In the genomic region with DNA sequence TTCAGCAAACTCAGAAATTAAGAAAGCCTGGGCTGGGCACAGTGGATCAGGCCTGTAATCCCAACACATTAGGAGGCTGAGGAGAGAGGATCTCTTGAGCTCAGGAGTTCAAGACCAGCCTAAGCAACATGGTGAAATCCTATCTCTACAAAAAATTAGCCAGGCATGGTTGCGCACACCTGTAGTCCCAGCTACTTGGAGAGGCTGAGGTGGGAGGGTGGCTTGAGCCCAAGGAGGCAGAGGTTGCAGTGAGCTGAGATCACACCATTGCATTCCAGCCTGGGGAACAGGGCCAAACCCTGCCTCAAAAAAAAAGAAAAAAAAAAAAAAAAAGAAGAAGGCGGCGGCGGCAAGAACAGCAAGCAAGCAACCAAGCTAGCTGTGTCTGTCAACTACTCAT, we compare ENCODE assay signal across 18 cellular contexts. TPM values are rescaled to one million over a fixed set of nuclear protein-coding genes. Genes with fewer than 3 reads are reported as not detected.
DNase-seq lines count a peak whose midpoint lies in the region; FAIRE-seq and TF ChIP-seq lines count a peak whose summit lies in the region.
"Had no signal": no experiment of that assay in that cellular context is flagged by ENCODE, and none has a peak within 500 bp of the region (broad histone marks: within the 10 kb centered on the region; RNA-seq: fewer than 3 reads in every experiment).

No MANE protein-coding gene starts in this region.

- H3K56ac ChIP-seq in mesendoderm (ENCODE audit: low read length): no peak overlapping the region

- DNase-seq in NCI-H226: peak; percentile 44
- DNase-seq in endothelial cell of umbilical vein (ENCODE audit: low read depth, low spot score): no peak
- DNase-seq in mesendoderm: peak; percentile 51
- no peak for DNase-seq in DMS79 treated with DMSO at 0.1 percent for 48 hours (lab: John Stamatoyannopoulos, UW)
- DNase-seq in SW480 (ENCODE audit: low spot score): no peak
- DNase-seq in effector CD4-positive, alpha-beta T cell: no peak
- no peak for DNase-seq in NCI-H1092 treated with DMSO at 0.1 percent for 48 hours (lab: John Stamatoyannopoulos, UW)
- DNase-seq: BE2C; CD4-positive, alpha-beta memory T cell; COR-L47; DMS153; DND-41; GM23248; H9 had no signal

- POLR2A ChIA-PET in endothelial cell of umbilical vein (lab: Charles Lee): no interaction called here

- no peak overlapping the region for H2AK5ac ChIP-seq in mesendoderm (ENCODE audit: low read length)

- no TSS peak for BruUV-seq in endothelial cell of umbilical vein (replicated peaks; lab: Mats Ljungman, UMichigan)

- H3K9ac ChIP-seq in endothelial cell of umbilical vein (replicated peaks; ENCODE audit: extremely low read depth, insufficient read depth, low read length) (no peak overlapping the region), mesendoderm (ENCODE audit: low read length) (no peak overlapping the region)
- H3K9ac ChIP-seq: GM23248 had no signal

- peak; percentile 8 for FAIRE-seq in endothelial cell of umbilical vein (lab: Jason Lieb, UNC)
- FAIRE-seq: A549, D721Med, HTR-8/SVneo had no signal

- CTCF ChIA-PET in endothelial cell of umbilical vein (lab: Charles Lee): interaction anchor here (0.6 to 2.0 kb wide), 4 partner anchors 8 to 21 kb away, joined by 3 to 8 read pairs (median 3); no protein-coding TSS in a partner anchor

- H2BK5ac ChIP-seq in mesendoderm (ENCODE audit: low read length): no peak overlapping the region

- peaks cover 3% of the 10 kb centered on the region for H3K4me1 ChIP-seq in endothelial cell of umbilical vein (ENCODE audit: control insufficient read depth, extremely low read depth, insufficient read depth, low read length)
- H3K4me1 ChIP-seq in mesendoderm (ENCODE audit: control insufficient read depth, low read depth, low read length): no peaks in the 10 kb centered on the region
- H3K4me1 ChIP-seq: A549, BE2C had no signal

- H3K4ac ChIP-seq in mesendoderm (ENCODE audit: low read depth, low read length): no peak overlapping the region

- H3K27ac ChIP-seq in endothelial cell of umbilical vein (ENCODE audit: insufficient read depth, low read depth, low read length) (no peak overlapping the region), mesendoderm (ENCODE audit: low read depth, low read length) (no peak overlapping the region)
- H3K27ac ChIP-seq: A549, C4-2B, GM23248 had no signal

- H4K20me1 ChIP-seq in endothelial cell of umbilical vein (replicated peaks; ENCODE audit: control insufficient read depth, extremely low read depth, insufficient read depth, low read length): no peaks in the 10 kb centered on the region

- H2BK15ac ChIP-seq in mesendoderm (replicated peaks; ENCODE audit: low read depth): no peak overlapping the region

- no peak overlapping the region for H3K23ac ChIP-seq in mesendoderm (ENCODE audit: low read length)

- H3K27me3 ChIP-seq in endothelial cell of umbilical vein (ENCODE audit: control insufficient read depth in 2 of 2, insufficient read depth in 2 of 2, low read length in 2 of 2) (no peaks in the 10 kb centered on the region), mesendoderm (ENCODE audit: insufficient read depth, low read length, poor library complexity) (no peaks in the 10 kb centered on the region)
- H3K27me3 ChIP-seq: BE2C had no signal

- intact Hi-C loops in endothelial cell of umbilical vein (cut with micrococcal nuclease): no loop called here

- no peak overlapping the region for H2AFZ ChIP-seq in endothelial cell of umbilical vein (ENCODE audit: low read depth, low read length)
- H2AFZ ChIP-seq: GM23248 had no signal

- dilution Hi-C loops in endothelial cell of umbilical vein (cut with MboI; ENCODE audit: extremely low pct_ligation_motif_present, low sequenced_read_pairs): no loop called here

- peaks cover 2% of the 10 kb centered on the region for H3K79me1 ChIP-seq in mesendoderm (ENCODE audit: low read length)

- TF ChIP-seq POLR2A in endothelial cell of umbilical vein (IDR thresholded peaks at IDR 0.05; ENCODE audit: low read depth, low read length): no peak

- H3K9me3 ChIP-seq in endothelial cell of umbilical vein (replicated peaks; ENCODE audit: control insufficient read depth, insufficient read depth, low read length): no peaks in the 10 kb centered on the region
- H3K9me3 ChIP-seq: A549, BE2C had no signal

- no CpG with 5 or more reads among the region's 4 CpGs for WGBS in mesendoderm (ENCODE audit: extremely low coverage, insufficient coverage, low lambda C conversion rate)

- H2BK120ac ChIP-seq in mesendoderm (ENCODE audit: low read depth, low read length): no peak overlapping the region

- H4K5ac ChIP-seq in mesendoderm (ENCODE audit: low read length): no peak overlapping the region

- H3K36me3 ChIP-seq in endothelial cell of umbilical vein (ENCODE audit: control insufficient read depth in 2 of 2, extremely low read depth in 1 of 2, insufficient read depth in 2 of 2, low read length in 2 of 2) (no peaks in the 10 kb centered on the region), mesendoderm (ENCODE audit: control insufficient read depth, insufficient read depth, low read length) (no peaks in the 10 kb centered on the region)
- H3K36me3 ChIP-seq: BE2C had no signal

- H4K8ac ChIP-seq in mesendoderm (ENCODE audit: low read depth, low read length): no peak overlapping the region

- no peak for TF ChIP-seq CTCF in endothelial cell of umbilical vein (IDR thresholded peaks at IDR 0.05; ENCODE audit: extremely low read depth in 1 of 2, insufficient read depth in 1 of 2, low read depth in 1 of 2, low read length in 2 of 2)

- H3K4me2 ChIP-seq in endothelial cell of umbilical vein (ENCODE audit: insufficient read depth, low read length): no peak overlapping the region
- H3K4me2 ChIP-seq in mesendoderm (ENCODE audit: low read length): no peak overlapping the region
- H3K4me2 ChIP-seq: A549 had no signal

- H3K79me2 ChIP-seq in endothelial cell of umbilical vein (ENCODE audit: control insufficient read depth, insufficient read depth, low read length) (peaks cover 20% of the 10 kb centered on the region), mesendoderm (ENCODE audit: control insufficient read depth, insufficient read depth, low read length) (peaks cover 2% of the 10 kb centered on the region)

- no peak overlapping the region for H3K18ac ChIP-seq in mesendoderm (ENCODE audit: low read length)

- H3K4me3 ChIP-seq in endothelial cell of umbilical vein (replicated peaks in 1 of 3; ENCODE audit: insufficient read depth in 1 of 3, low read depth in 1 of 3, low read length in 3 of 3): no peak overlapping the region
- no peak overlapping the region for H3K4me3 ChIP-seq in mesendoderm (ENCODE audit: low read length)
- H3K4me3 ChIP-seq: A549, GM23248 had no signal

- no peaks in the 10 kb centered on the region for H3K9me1 ChIP-seq in endothelial cell of umbilical vein (replicated peaks; ENCODE audit: control insufficient read depth, extremely low read depth, insufficient read depth, low read length)

TF ChIP-seq in endothelial cell of umbilical vein, 7 proteins besides CTCF, POLR2A, EP300 and RAD21:
- no peak for TF ChIP-seq MAX (IDR thresholded peaks at IDR 0.05; ENCODE audit: insufficient read depth, insufficient read length)
- no peak for TF ChIP-seq JUN (IDR thresholded peaks at IDR 0.05; ENCODE audit: borderline replicate concordance, insufficient read depth, insufficient read length, low read depth)
- no peak for TF ChIP-seq MYC (IDR thresholded peaks at IDR 0.05; ENCODE audit: low read depth, low read length)
- TF ChIP-seq POLR2AphosphoS5 (IDR thresholded peaks at IDR 0.05; ENCODE audit: insufficient read depth, low read depth, low read length): no peak
- TF ChIP-seq GATA2 (IDR thresholded peaks at IDR 0.05; ENCODE audit: insufficient read depth, insufficient read length, low read depth, low read length): no peak
- TF ChIP-seq EZH2 (IDR thresholded peaks at IDR 0.05; ENCODE audit: borderline replicate concordance, low read depth, low read length, severe bottlenecking): no peak
- TF ChIP-seq FOS (IDR thresholded peaks at IDR 0.05; ENCODE audit: borderline replicate concordance, insufficient read depth, low read length): no peak

RNA-seq across cellular contexts. Expression of gene TSC22D1, which starts 26.7 kb away (rescaled TPM):
- 51.8 and 57.2 TPM in 2 replicates for total RNA-seq in endothelial cell of umbilical vein
- polyA plus RNA-seq in endothelial cell of umbilical vein: 28.0 and 47.7 TPM in 2 replicates
- polyA plus RNA-seq in endothelial cell of umbilical vein (2011; cell fraction: cytosol; rRNA removed): 58.0 and 63.5 TPM in 2 replicates
- 82.7 and 132 TPM in 2 replicates for polyA plus RNA-seq in endothelial cell of umbilical vein (2011; cell fraction: nucleus; rRNA removed)
- 60.8 and 62.4 TPM in 2 replicates for polyA plus RNA-seq in endothelial cell of umbilical vein (2012)
- polyA minus RNA-seq in endothelial cell of umbilical vein: 70.8 and 85.3 TPM in 2 replicates
- 92.0 TPM for polyA minus RNA-seq in endothelial cell of umbilical vein (2011; cell fraction: cytosol; rRNA and poly(A)+ RNA removed)
- 176 and 199 TPM in 2 replicates for polyA minus RNA-seq in endothelial cell of umbilical vein (2011; cell fraction: nucleus; rRNA and poly(A)+ RNA removed)
- 42.9 TPM for polyA plus RNA-seq in mesendoderm (2013, experiment 1 of 2)
- polyA plus RNA-seq in mesendoderm (2013, experiment 2 of 2): 42.4 TPM

Comparison
In these comparisons a context has a peak if more than half of its experiments do, and no peak if none do; other contexts are left out.
1. DNase-seq: peak in NCI-H226 (single experiment) and mesendoderm (single experiment); none in endothelial cell of umbilical vein (single experiment), DMS79 treated with DMSO at 0.1 percent for 48 hours (single experiment), SW480 (single experiment), effector CD4-positive, alpha-beta T cell (single experiment) and NCI-H1092 treated with DMSO at 0.1 percent for 48 hours (single experiment).